ENCODE assay signal across 9 cellular contexts in genomic region chr1:169110265-169110664, GRCh38. TPM values are rescaled to one million over a fixed set of nuclear protein-coding genes. Genes with fewer than 3 reads are reported as not detected.
DNase-seq lines count a peak whose midpoint lies in the region; ATAC-seq, FAIRE-seq and TF ChIP-seq lines count a peak whose summit lies in the region.
"Had no signal": no experiment of that assay in that cellular context is flagged by ENCODE, and none has a peak within 500 bp of the region (broad histone marks: within the 10 kb centered on the region; RNA-seq: fewer than 3 reads in every experiment).

No MANE protein-coding gene starts in this region.

- WGBS in mammary epithelial cell (ENCODE audit: low coverage, missing lambda C conversion rate), result 11% methylated on average over 3 of the region's 3 CpGs
- 58 to 78% methylated on average over 3 of the region's 3 CpGs for WGBS in mesodermal cell (ENCODE audit: insufficient coverage in 2 of 2), 2 experiments
- 17 to 26% methylated on average over 3 of the region's 3 CpGs for WGBS in upper lobe of left lung, 2 donors
- 31 to 41% methylated on average over 3 of the region's 3 CpGs for WGBS in lower leg skin, 2 donors

- TF ChIP-seq CTCF in mammary epithelial cell (conservative IDR thresholded peaks at IDR 0.05 in 1 of 2, IDR thresholded peaks at IDR 0.05 in 1 of 2; ENCODE audit: extremely low read depth in 1 of 2, insufficient read depth in 1 of 2, low read depth in 1 of 2, low read length in 2 of 2), result no peak
- no peak for TF ChIP-seq CTCF in upper lobe of left lung (IDR thresholded peaks at IDR 0.05)
- TF ChIP-seq CTCF in lower leg skin (IDR thresholded peaks at IDR 0.05), result no peak

- no peak for ATAC-seq in activated T-cell treated with anti-CD3 and anti-CD28 coated beads, Interleukin-2, amount 50 U/mL, for 72 hours (replicated peaks in 1 of 2)
- no peak for ATAC-seq in upper lobe of left lung (ENCODE audit: low FRiP score in 2 of 2)
- ATAC-seq in HG03442 (IDR thresholded peaks at IDR 0.05; ENCODE audit: unreplicated experiment), result no peak

- H3K27ac Mint-ChIP-seq in activated T-cell treated with anti-CD3 and anti-CD28 coated beads, Interleukin-2, amount 50 U/mL, for 72 hours, result no peak overlapping the region

- no peaks in the 10 kb centered on the region for H3K9me3 Mint-ChIP-seq in activated T-cell treated with anti-CD3 and anti-CD28 coated beads, Interleukin-2, amount 50 U/mL, for 72 hours

- dilution Hi-C loops in mammary epithelial cell (cut with HindIII; ENCODE audit: low sequenced_read_pairs), result loop anchor here (25.0 kb wide), 1 partner anchor 473 kb away; no protein-coding TSS in a partner anchor

- CTCF ChIA-PET in mammary epithelial cell (lab: Charles Lee; ENCODE audit: low non-redundant PET), result interaction anchor here (0.6 kb wide), 1 partner anchor 1855 kb away, joined by 20 read pairs; no protein-coding TSS in a partner anchor

- H3K9me3 ChIP-seq in mammary epithelial cell (replicated peaks; ENCODE audit: insufficient read depth, low read length) (no peaks in the 10 kb centered on the region), mesodermal cell (ENCODE audit: control insufficient read depth, low read length) (no peaks in the 10 kb centered on the region), upper lobe of left lung (no peaks in the 10 kb centered on the region)

- peaks cover 0 to 9% of the 10 kb centered on the region in 2 donors for H3K36me3 Mint-ChIP-seq in activated T-cell treated with anti-CD3 and anti-CD28 coated beads, Interleukin-2, amount 50 U/mL, for 72 hours (ENCODE audit: insufficient read depth in 2 of 2)

- no peak for FAIRE-seq in urothelium cell line (lab: Jason Lieb, UNC)

- H3K36me3 ChIP-seq in mammary epithelial cell (ENCODE audit: insufficient read depth, low read length), result peaks cover 25% of the 10 kb centered on the region
- peaks cover 31% of the 10 kb centered on the region for H3K36me3 ChIP-seq in mesodermal cell (ENCODE audit: control insufficient read depth, insufficient read depth, low read length)
- H3K36me3 ChIP-seq in upper lobe of left lung, result peaks cover 0 to 14% (median 7%) of the 10 kb centered on the region in 4 donors

- no peak for TF ChIP-seq POLR2A in upper lobe of left lung (IDR thresholded peaks at IDR 0.05)
- no peak for TF ChIP-seq POLR2A in lower leg skin (IDR thresholded peaks at IDR 0.05)

- DNase-seq in activated T-cell treated with anti-CD3 and anti-CD28 coated beads, Interleukin-2, amount 50 U/mL, for 72 hours, result no peak
- DNase-seq in activated T-cell treated with anti-CD3 and anti-CD28 coated beads, Interleukin-2, amount 50 U/mL, for 1 hour, result no peak
- DNase-seq in mammary epithelial cell, result no peak
- DNase-seq in upper lobe of left lung, result no peak
- DNase-seq in urothelium cell line (ENCODE audit: low spot score), result no peak
- DNase-seq in lower leg skin (ENCODE audit: low spot score in 2 of 2), result no peak
- DNase-seq: effector CD8-positive, alpha-beta T cell had no signal

- no TSS peak for BruUV-seq in mammary epithelial cell (replicated peaks; lab: Mats Ljungman, UMichigan)

- H3K4me3 ChIP-seq in mammary epithelial cell (replicated peaks in 1 of 3; ENCODE audit: insufficient read depth in 1 of 3, low read depth in 2 of 3, low read length in 3 of 3) (peak overlapping the region; percentile 21 to 42 (median 30)), mesodermal cell (ENCODE audit: extremely low read depth, insufficient read depth, low read length, poor library complexity, severe bottlenecking) (peak overlapping the region; percentile 21), upper lobe of left lung (peak overlapping the region in 3 of 4 donors; percentile 65 to 87 (median 81)), lower leg skin (ENCODE audit: low read depth, poor library complexity, severe bottlenecking) (no peak overlapping the region)

- H3K4me1 Mint-ChIP-seq in activated T-cell treated with anti-CD3 and anti-CD28 coated beads, Interleukin-2, amount 50 U/mL, for 72 hours (ENCODE audit: low read depth), result peaks cover 43% of the 10 kb centered on the region

- no peak for TF ChIP-seq EP300 in upper lobe of left lung (IDR thresholded peaks at IDR 0.05)

- H3K4me1 ChIP-seq in mammary epithelial cell (ENCODE audit: insufficient read depth, low read length), result peaks cover 68% of the 10 kb centered on the region
- H3K4me1 ChIP-seq in mesodermal cell (ENCODE audit: control insufficient read depth, insufficient read depth, low read length, poor library complexity, severe bottlenecking), result peaks cover 51% of the 10 kb centered on the region
- peaks cover 22 to 46% (median 40%) of the 10 kb centered on the region in 4 donors for H3K4me1 ChIP-seq in upper lobe of left lung

- H3K27ac ChIP-seq in mammary epithelial cell (ENCODE audit: insufficient read depth, low read depth, low read length) (peak overlapping the region; percentile 98), mesodermal cell (ENCODE audit: low read depth, low read length, severe bottlenecking) (peak overlapping the region; percentile 98), upper lobe of left lung (peak overlapping the region; percentile 86 to 95 (median 92))

- H3K79me2 ChIP-seq in mammary epithelial cell (ENCODE audit: insufficient read depth, low read length), result peaks cover 70% of the 10 kb centered on the region

- H3K27me3 Mint-ChIP-seq in activated T-cell treated with anti-CD3 and anti-CD28 coated beads, Interleukin-2, amount 50 U/mL, for 72 hours (ENCODE audit: low read depth), result no peaks in the 10 kb centered on the region

- peak overlapping the region; percentile 97 for H3K4me2 ChIP-seq in mammary epithelial cell (ENCODE audit: insufficient read depth, low read depth, low read length)

- H3K9ac ChIP-seq in mammary epithelial cell (ENCODE audit: insufficient read depth, low read length), result peak overlapping the region; percentile 99

- peak overlapping the region; percentile 37 to 51 for H3K4me3 Mint-ChIP-seq in activated T-cell treated with anti-CD3 and anti-CD28 coated beads, Interleukin-2, amount 50 U/mL, for 72 hours

- H4K20me1 ChIP-seq in mammary epithelial cell (ENCODE audit: insufficient read depth, low read length), result no peaks in the 10 kb centered on the region

- H2AFZ ChIP-seq in mammary epithelial cell (ENCODE audit: low read depth, low read length), result no peak overlapping the region

- in situ Hi-C loops in mammary epithelial cell (cut with MboI; ENCODE audit: low sequenced_read_pairs in 2 of 2), result loop anchor here (10.0 to 25.0 kb wide), 2 partner anchors 252 to 475 kb away; partner anchors contain the start of genes BLZF1 (in 1 of the 2) and NME7 (in 1 of the 2)

- intact Hi-C loops in mammary epithelial cell (cut with micrococcal nuclease) (no loop called here), lower leg skin (cut with DNase I; ENCODE audit: low total_unique reads) (no loop called here)

- H3K27me3 ChIP-seq in mammary epithelial cell (ENCODE audit: insufficient read depth, low read length) (no peaks in the 10 kb centered on the region), upper lobe of left lung (peaks cover 0 to 4% (median 0%) of the 10 kb centered on the region in 4 donors)

RNA-seq across cellular contexts. Expression of gene ATP1B1, which starts 3.8 kb away (rescaled TPM):
- 1 to 10 TPM; 3.3 to 8.1 TPM for total RNA-seq in activated T-cell treated with anti-CD3 and anti-CD28 coated beads, Interleukin-2, amount 50 U/mL, for 72 hours
- total RNA-seq in mammary epithelial cell (100 to 1,000 TPM in 1 of 2 donors, 10 to 100 TPM in 1; 53.2 to 117 TPM), upper lobe of left lung (100 to 1,000 TPM in 5 of 6 donors, 10 to 100 TPM in 1; 31.4 to 309 (median 172) TPM), lower leg skin (100 to 1,000 TPM in 2 of 4 donors, 10 to 100 TPM in 2; 35.3 to 213 (median 122) TPM)
- 31.0 TPM for polyA plus RNA-seq in mammary epithelial cell
- polyA minus RNA-seq in mammary epithelial cell, result 41.2 TPM
- 110 TPM for polyA plus RNA-seq in mesodermal cell (2013, experiment 1 of 2)
- 121 TPM for polyA plus RNA-seq in mesodermal cell (2013, experiment 2 of 2)
